ENCODE assay signal across 11 cellular contexts in the genomic region with DNA sequence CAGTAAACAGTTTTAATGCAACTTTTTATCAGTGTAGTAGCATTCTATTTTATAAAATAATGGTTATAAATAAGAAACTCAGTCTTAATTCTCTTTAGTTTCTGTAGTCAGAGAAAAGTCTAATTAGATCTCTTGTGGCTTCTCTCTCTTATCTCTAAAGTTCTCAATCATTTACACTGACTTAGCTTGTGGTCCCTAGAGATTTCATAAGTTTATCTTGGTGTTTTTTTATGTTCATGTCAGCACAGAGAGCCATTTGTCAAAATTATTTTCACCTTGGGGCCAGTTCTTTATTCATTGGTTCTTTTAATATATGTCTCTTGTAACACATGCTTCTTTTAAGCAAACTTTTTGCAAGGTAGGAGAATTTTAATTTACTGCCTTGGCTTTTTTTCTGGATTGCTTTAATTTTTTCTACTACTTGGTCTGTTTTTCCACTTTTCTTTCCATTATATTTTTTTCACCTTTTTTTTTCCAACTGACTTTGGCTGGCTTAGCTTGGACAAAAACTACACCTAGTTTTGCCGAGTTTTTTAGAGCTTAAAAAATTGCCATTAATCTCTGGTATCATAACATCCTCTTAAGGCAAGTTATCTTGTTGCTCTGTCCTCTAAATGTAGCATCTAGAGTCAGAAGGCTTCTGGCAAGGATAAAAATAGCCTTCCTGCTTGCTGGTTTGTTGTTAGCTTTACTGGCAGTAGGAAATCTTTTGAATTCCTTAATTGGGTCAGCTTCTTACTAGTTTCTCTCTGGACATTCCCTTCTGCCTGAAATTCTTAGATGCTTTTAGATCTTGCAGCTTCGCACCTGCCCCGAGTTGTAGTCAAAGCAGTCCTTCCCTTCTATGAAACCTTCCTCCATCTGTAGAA. TPM values are rescaled to one million over a fixed set of nuclear protein-coding genes. Genes with fewer than 3 reads are reported as not detected.
DNase-seq lines count a peak whose midpoint lies in the region; ATAC-seq, FAIRE-seq and TF ChIP-seq lines count a peak whose summit lies in the region.
"Had no signal": no experiment of that assay in that cellular context is flagged by ENCODE, and none has a peak within 500 bp of the region (broad histone marks: within the 10 kb centered on the region; RNA-seq: fewer than 3 reads in every experiment).

No MANE protein-coding gene starts in this region.

- no peak overlapping the region for H2AFZ ChIP-seq in endothelial cell of umbilical vein (ENCODE audit: low read depth, low read length)

- H3K27me3 ChIP-seq in endothelial cell of umbilical vein (ENCODE audit: control insufficient read depth in 2 of 2, insufficient read depth in 2 of 2, low read length in 2 of 2): no peaks in the 10 kb centered on the region
- H3K27me3 ChIP-seq in muscle layer of duodenum (ENCODE audit: low read depth, low read length): no peaks in the 10 kb centered on the region
- no peaks in the 10 kb centered on the region for H3K27me3 ChIP-seq in vagina

- no peaks in the 10 kb centered on the region for H3K36me3 ChIP-seq in endothelial cell of umbilical vein (ENCODE audit: control insufficient read depth in 2 of 2, extremely low read depth in 1 of 2, insufficient read depth in 2 of 2, low read length in 2 of 2)
- no peaks in the 10 kb centered on the region for H3K36me3 ChIP-seq in muscle layer of duodenum (ENCODE audit: control insufficient read depth in 1 of 2, insufficient read depth in 2 of 2, low read length in 2 of 2)
- H3K36me3 ChIP-seq in vagina: no peaks in the 10 kb centered on the region

- H3K4me3 ChIP-seq in endothelial cell of umbilical vein (replicated peaks in 1 of 3; ENCODE audit: insufficient read depth in 1 of 3, low read depth in 1 of 3, low read length in 3 of 3): no peak overlapping the region
- H3K4me3 ChIP-seq in muscle layer of duodenum (ENCODE audit: low read depth in 1 of 2, low read length in 2 of 2): no peak overlapping the region
- H3K4me3 ChIP-seq in vagina: no peak overlapping the region

- POLR2A ChIA-PET in endothelial cell of umbilical vein (lab: Charles Lee): interaction anchor here (1.1 kb wide), 1 partner anchor 33 kb away, joined by 3 read pairs; no protein-coding TSS in a partner anchor

- H3K36me3 Mint-ChIP-seq in activated naive CD4-positive, alpha-beta T cell treated with anti-CD3 and anti-CD28 coated beads, Interleukin-2, amount 50 U/mL, for 24 hours: peaks cover 5% of the 10 kb centered on the region
- H3K36me3 Mint-ChIP-seq in immature natural killer cell: peaks cover 0 to 3% (median under 1%) of the 10 kb centered on the region in 3 donors

- no peak for ATAC-seq in HG02798 (IDR thresholded peaks at IDR 0.05; ENCODE audit: poor library complexity, unreplicated experiment)
- ATAC-seq: T-cell had no signal

- intact Hi-C loops in endothelial cell of umbilical vein (cut with micrococcal nuclease) (no loop called here), vagina (cut with DNase I) (loop anchor here (5.0 kb wide), 1 partner anchor 36 kb away; a partner anchor contains a TSS)

- peaks cover 32% of the 10 kb centered on the region for H3K4me1 Mint-ChIP-seq in activated naive CD4-positive, alpha-beta T cell treated with anti-CD3 and anti-CD28 coated beads, Interleukin-2, amount 50 U/mL, for 24 hours
- peaks cover 5 to 25% of the 10 kb centered on the region in 2 donors for H3K4me1 Mint-ChIP-seq in immature natural killer cell

- H3K9ac ChIP-seq in endothelial cell of umbilical vein (replicated peaks; ENCODE audit: extremely low read depth, insufficient read depth, low read length): no peak overlapping the region

- FAIRE-seq in endothelial cell of umbilical vein (lab: Jason Lieb, UNC): peak; percentile 57
- FAIRE-seq: islet of Langerhans had no signal

- H3K4me3 Mint-ChIP-seq in activated naive CD4-positive, alpha-beta T cell treated with anti-CD3 and anti-CD28 coated beads, Interleukin-2, amount 50 U/mL, for 24 hours: no peak overlapping the region
- H3K4me3 Mint-ChIP-seq in immature natural killer cell: no peak overlapping the region
- H3K4me3 Mint-ChIP-seq: T-cell had no signal

- no TSS peak for BruUV-seq in endothelial cell of umbilical vein (replicated peaks; lab: Mats Ljungman, UMichigan)

- no peaks in the 10 kb centered on the region for H3K9me1 ChIP-seq in endothelial cell of umbilical vein (replicated peaks; ENCODE audit: control insufficient read depth, extremely low read depth, insufficient read depth, low read length)

- H3K27ac ChIP-seq in endothelial cell of umbilical vein (ENCODE audit: insufficient read depth, low read depth, low read length) (no peak overlapping the region), muscle layer of duodenum (ENCODE audit: low read length) (peak overlapping the region; percentile 97), vagina (peak overlapping the region; percentile 63)

- no peak for TF ChIP-seq POLR2A in endothelial cell of umbilical vein (IDR thresholded peaks at IDR 0.05; ENCODE audit: low read depth, low read length)
- TF ChIP-seq POLR2A in vagina (IDR thresholded peaks at IDR 0.05): no peak

- H3K9me3 Mint-ChIP-seq in activated naive CD4-positive, alpha-beta T cell treated with anti-CD3 and anti-CD28 coated beads, Interleukin-2, amount 50 U/mL, for 24 hours: no peaks in the 10 kb centered on the region
- no peaks in the 10 kb centered on the region for H3K9me3 Mint-ChIP-seq in immature natural killer cell
- H3K9me3 Mint-ChIP-seq: T-cell had no signal

- H3K27me3 Mint-ChIP-seq in activated naive CD4-positive, alpha-beta T cell treated with anti-CD3 and anti-CD28 coated beads, Interleukin-2, amount 50 U/mL, for 24 hours: no peaks in the 10 kb centered on the region
- H3K27me3 Mint-ChIP-seq in immature natural killer cell (ENCODE audit: low read depth in 3 of 3): peaks cover 0 to 2% (median 0%) of the 10 kb centered on the region in 3 donors
- H3K27me3 Mint-ChIP-seq: T-cell had no signal

- H3K4me1 ChIP-seq in endothelial cell of umbilical vein (ENCODE audit: control insufficient read depth, extremely low read depth, insufficient read depth, low read length) (peaks cover 36% of the 10 kb centered on the region), muscle layer of duodenum (ENCODE audit: control insufficient read depth in 1 of 2, insufficient read depth in 2 of 2, low read length in 2 of 2) (peaks cover 30 to 40% of the 10 kb centered on the region in 2 donors), vagina (peaks cover 57% of the 10 kb centered on the region)

- H4K20me1 ChIP-seq in endothelial cell of umbilical vein (replicated peaks; ENCODE audit: control insufficient read depth, extremely low read depth, insufficient read depth, low read length): no peaks in the 10 kb centered on the region

- TF ChIP-seq CTCF in endothelial cell of umbilical vein (IDR thresholded peaks at IDR 0.05; ENCODE audit: extremely low read depth in 1 of 2, insufficient read depth in 1 of 2, low read depth in 1 of 2, low read length in 2 of 2) (no peak), vagina (IDR thresholded peaks at IDR 0.05) (no peak)

- dilution Hi-C loops in endothelial cell of umbilical vein (cut with MboI; ENCODE audit: extremely low pct_ligation_motif_present, low sequenced_read_pairs): no loop called here

- CTCF ChIA-PET in endothelial cell of umbilical vein (lab: Charles Lee): interaction anchor here (0.7 to 3.7 kb wide), 12 partner anchors 10 to 388 kb away, joined by 3 to 41 read pairs (median 4); a partner anchor contains a TSS

- H3K79me2 ChIP-seq in endothelial cell of umbilical vein (ENCODE audit: control insufficient read depth, insufficient read depth, low read length): peaks cover 23% of the 10 kb centered on the region

- no peaks in the 10 kb centered on the region for H3K9me3 ChIP-seq in endothelial cell of umbilical vein (replicated peaks; ENCODE audit: control insufficient read depth, insufficient read depth, low read length)
- no peaks in the 10 kb centered on the region for H3K9me3 ChIP-seq in muscle layer of duodenum (ENCODE audit: control insufficient read depth in 1 of 2, low read length in 2 of 2)
- H3K9me3 ChIP-seq in vagina: no peaks in the 10 kb centered on the region

- no peak for DNase-seq in activated naive CD4-positive, alpha-beta T cell treated with Interleukin-2 at 50 U/mL for 16 hours
- DNase-seq in endothelial cell of umbilical vein (ENCODE audit: low read depth, low spot score) (peak; percentile 65), vagina (ENCODE audit: extremely low spot score in 2 of 2) (no peak), SIG-M5 treated with dmso at 0.1 percent for 504 hours (lab: John Stamatoyannopoulos, UW; ENCODE audit: unreplicated experiment) (no peak), immature natural killer cell (no peak)
- DNase-seq: 8988T, T-cell had no signal

- peak overlapping the region; percentile 20 for H3K27ac Mint-ChIP-seq in activated naive CD4-positive, alpha-beta T cell treated with anti-CD3 and anti-CD28 coated beads, Interleukin-2, amount 50 U/mL, for 24 hours
- H3K27ac Mint-ChIP-seq in immature natural killer cell: peak overlapping the region in 1 of 6 donors; percentile 18
- H3K27ac Mint-ChIP-seq: T-cell had no signal

- peak overlapping the region; percentile 52 for H3K4me2 ChIP-seq in endothelial cell of umbilical vein (ENCODE audit: insufficient read depth, low read length)

TF ChIP-seq in endothelial cell of umbilical vein, 7 proteins besides CTCF, POLR2A, EP300 and RAD21:
- TF ChIP-seq GATA2 (IDR thresholded peaks at IDR 0.05; ENCODE audit: insufficient read depth, insufficient read length, low read depth, low read length) (no peak), EZH2 (IDR thresholded peaks at IDR 0.05; ENCODE audit: borderline replicate concordance, low read depth, low read length, severe bottlenecking) (no peak), FOS (IDR thresholded peaks at IDR 0.05; ENCODE audit: borderline replicate concordance, insufficient read depth, low read length) (no peak), POLR2AphosphoS5 (IDR thresholded peaks at IDR 0.05; ENCODE audit: insufficient read depth, low read depth, low read length) (no peak), MYC (IDR thresholded peaks at IDR 0.05; ENCODE audit: low read depth, low read length) (no peak)

RNA-seq across cellular contexts. Expression of a gene that starts 35.3 kb away (rescaled TPM):
- total RNA-seq in endothelial cell of umbilical vein (16.4 and 18.1 TPM in 2 replicates), vagina (31.9 TPM)
- polyA plus RNA-seq in endothelial cell of umbilical vein (9.3 and 11.3 TPM in 2 replicates), immature natural killer cell (1 to 10 TPM in 2 of 3 donors, under 1 TPM in 1; 0.51 to 5.9 (median 3.0) TPM)
- 8.6 and 9.1 TPM in 2 replicates for polyA plus RNA-seq in endothelial cell of umbilical vein (2011; cell fraction: cytosol; rRNA removed)
- polyA plus RNA-seq in endothelial cell of umbilical vein (2011; cell fraction: nucleus; rRNA removed): 29.6 and 34.4 TPM in 2 replicates
- 9.3 and 12.7 TPM in 2 replicates for polyA plus RNA-seq in endothelial cell of umbilical vein (2012)
- 60.1 and 64.9 TPM in 2 replicates for polyA minus RNA-seq in endothelial cell of umbilical vein
- polyA minus RNA-seq in endothelial cell of umbilical vein (2011; cell fraction: cytosol; rRNA and poly(A)+ RNA removed): 55.8 TPM
- polyA minus RNA-seq in endothelial cell of umbilical vein (2011; cell fraction: nucleus; rRNA and poly(A)+ RNA removed): 87.8 and 98.1 TPM in 2 replicates
